Comparison of ENCODE assay signal across 31 cellular contexts in genomic region chr1:95287825-95288224, GRCh38.
"Had no signal": no experiment of that assay in that cellular context is flagged by ENCODE, and none has a peak within 500 bp of the region (broad histone marks: within the 10 kb centered on the region; RNA-seq: fewer than 3 reads in every experiment).

No MANE protein-coding gene starts in this region.

- H3K4me3 Mint-ChIP-seq: activated CD4-positive, alpha-beta T cell treated with anti-CD3 and anti-CD28 coated beads for 36 hours; activated naive CD8-positive, alpha-beta T cell; immature natural killer cell; natural killer cell treated with Interleukin-12 subunit alpha and Interleukin-12 subunit beta and Interleukin-15 and Interleukin-18, amount 100 ng/mL, for 72 hours; stimulated activated naive B cell treated with anti-CD40 and anti-IgM and Interleukin-4, amounts not matched to agents 10 μg/mL and 1 μg/mL and 100 μg/mL, for 72 hours; T-helper 2 cell treated with Interferon-gamma antibody and Interleukin-4, amounts not matched to agents 5 μg/mL and 100 μg/mL, for 36 hours had no signal

- H3K4me3 ChIP-seq: cardiac muscle cell, colonic mucosa, gastrocnemius medialis, lung, skin epidermis, stomach, thyroid gland, upper lobe of left lung, vagina had no signal

- H3K36me3 ChIP-seq: cardiac muscle cell, colonic mucosa, gastrocnemius medialis, stomach, thyroid gland, upper lobe of left lung, vagina had no signal

- DNase-seq: activated CD4-positive, alpha-beta T cell treated with anti-CD3 and anti-CD28 coated beads for 36 hours; activated CD4-positive, alpha-beta T cell treated with anti-CD3 and anti-CD28 coated beads, Interleukin-2, amount 50 U/mL, for 4 hours; activated CD4-positive, CD25-positive, alpha-beta regulatory T cell; activated effector memory CD4-positive, alpha-beta T cell treated with Interleukin-2 at 50 U/mL for 16 hours; activated naive CD4-positive, alpha-beta T cell treated with Interleukin-2 at 50 U/mL for 16 hours; activated T-cell treated with anti-CD3 and anti-CD28 coated beads for 4 hours; anterior cingulate cortex; cerebellar nuclear complex; colonic mucosa; effector CD8-positive, alpha-beta T cell; gastrocnemius medialis; head of caudate nucleus; immature natural killer cell; kidney; mesendoderm; posterior cingulate gyrus; retina; stimulated activated naive B cell treated with anti-CD40 and anti-IgM and Interleukin-4, amounts not matched to agents 10 μg/mL and 1 μg/mL and 100 μg/mL, for 72 hours; stomach; T-helper 1 cell; thyroid gland; upper lobe of left lung had no signal

- H3K4me1 Mint-ChIP-seq: activated CD4-positive, alpha-beta T cell treated with anti-CD3 and anti-CD28 coated beads for 36 hours; immature natural killer cell; stimulated activated naive B cell treated with anti-CD40 and anti-IgM and Interleukin-4, amounts not matched to agents 10 μg/mL and 1 μg/mL and 100 μg/mL, for 72 hours had no signal

- FAIRE-seq: endometrium, kidney had no signal

- H3K27me3 ChIP-seq: cardiac muscle cell, colonic mucosa, gastrocnemius medialis, stomach, thyroid gland, upper lobe of left lung, vagina had no signal

- H3K27ac ChIP-seq: cardiac muscle cell, colonic mucosa, gastrocnemius medialis, skin epidermis, stomach, thyroid gland, upper lobe of left lung, vagina had no signal

- H3K4me1 ChIP-seq: colonic mucosa, gastrocnemius medialis, thyroid gland, upper lobe of left lung, vagina had no signal

- H3K9me3 ChIP-seq: colonic mucosa, gastrocnemius medialis, stomach, thyroid gland, upper lobe of left lung, vagina had no signal

- H3K27me3 Mint-ChIP-seq: activated naive CD8-positive, alpha-beta T cell; natural killer cell treated with Interleukin-12 subunit alpha and Interleukin-12 subunit beta and Interleukin-15 and Interleukin-18, amount 100 ng/mL, for 72 hours; stimulated activated naive B cell treated with anti-CD40 and anti-IgM and Interleukin-4, amounts not matched to agents 10 μg/mL and 1 μg/mL and 100 μg/mL, for 72 hours had no signal

- H3K27ac Mint-ChIP-seq: activated CD4-positive, alpha-beta T cell treated with anti-CD3 and anti-CD28 coated beads for 36 hours; activated naive CD8-positive, alpha-beta T cell; immature natural killer cell; natural killer cell treated with Interleukin-12 subunit alpha and Interleukin-12 subunit beta and Interleukin-15 and Interleukin-18, amount 100 ng/mL, for 72 hours; stimulated activated naive B cell treated with anti-CD40 and anti-IgM and Interleukin-4, amounts not matched to agents 10 μg/mL and 1 μg/mL and 100 μg/mL, for 72 hours; T-helper 2 cell treated with Interferon-gamma antibody and Interleukin-4, amounts not matched to agents 5 μg/mL and 100 μg/mL, for 36 hours had no signal

- H3K9me3 Mint-ChIP-seq: stimulated activated naive B cell treated with anti-CD40 and anti-IgM and Interleukin-4, amounts not matched to agents 10 μg/mL and 1 μg/mL and 100 μg/mL, for 72 hours; T-helper 2 cell treated with Interferon-gamma antibody and Interleukin-4, amounts not matched to agents 5 μg/mL and 100 μg/mL, for 36 hours had no signal

- ATAC-seq: activated CD4-positive, alpha-beta T cell treated with anti-CD3 and anti-CD28 coated beads for 36 hours; gastrocnemius medialis; natural killer cell treated with Interleukin-12 subunit alpha and Interleukin-12 subunit beta and Interleukin-15 and Interleukin-18, amount 100 ng/mL, for 72 hours; sciatic nerve; stimulated activated naive B cell treated with anti-CD40 and anti-IgM and Interleukin-4, amounts not matched to agents 10 μg/mL and 1 μg/mL and 100 μg/mL, for 72 hours had no signal

- H3K36me3 Mint-ChIP-seq: activated naive CD8-positive, alpha-beta T cell; immature natural killer cell; natural killer cell treated with Interleukin-12 subunit alpha and Interleukin-12 subunit beta and Interleukin-15 and Interleukin-18, amount 100 ng/mL, for 72 hours; stimulated activated naive B cell treated with anti-CD40 and anti-IgM and Interleukin-4, amounts not matched to agents 10 μg/mL and 1 μg/mL and 100 μg/mL, for 72 hours had no signal
